Comparison of ENCODE assay signal across 1 cellular context in genomic region chr11:10529279-10529678, GRCh38.
TF ChIP-seq lines count a peak whose summit lies in the region.

No MANE protein-coding gene starts in this region.

TF ChIP-seq in IMR-90, 13 proteins besides CTCF, POLR2A, EP300 and RAD21 (continued from another document):
- no peak for TF ChIP-seq ELK1 (IDR thresholded peaks at IDR 0.05; ENCODE audit: borderline replicate concordance, low read depth, low read length)
